ENCODE assay signal across 11 cellular contexts in the genomic region with DNA sequence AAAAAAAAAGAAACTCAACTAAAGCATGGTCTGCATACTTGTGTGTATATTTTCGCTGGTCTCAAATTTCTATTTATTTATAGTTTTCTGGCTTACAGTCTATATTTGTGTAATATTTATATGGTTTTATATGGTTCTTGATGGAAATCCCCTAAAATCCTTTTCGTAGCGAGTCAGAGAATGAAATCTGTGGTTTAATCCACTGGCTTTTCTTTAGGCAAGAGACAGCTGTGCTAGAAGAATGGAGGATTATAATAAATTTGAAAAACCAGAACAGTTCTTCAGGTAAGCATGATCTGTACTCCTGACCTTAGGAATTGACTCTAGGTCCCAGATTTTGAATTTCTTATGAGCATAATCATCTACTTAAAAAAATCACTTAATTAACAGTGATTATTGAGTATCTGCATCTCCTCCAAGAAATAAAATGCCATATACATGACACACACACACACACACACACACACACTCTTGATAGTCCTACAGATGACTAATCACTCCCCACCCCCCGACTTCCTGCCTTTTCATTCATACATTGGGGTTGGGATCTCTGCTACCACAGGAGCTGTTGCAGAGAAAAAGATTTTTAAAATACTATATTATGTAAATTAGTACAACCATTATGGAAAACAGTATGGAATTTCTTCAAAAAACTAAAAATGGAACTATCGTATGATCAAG.
A peak's percentile ranks its signal among the peaks of the same experiment; 100 is the strongest.
DNase-seq lines count a peak whose midpoint lies in the region; ATAC-seq, FAIRE-seq and TF ChIP-seq lines count a peak whose summit lies in the region.
"Had no signal": no experiment of that assay in that cellular context is flagged by ENCODE, and none has a peak within 500 bp of the region (broad histone marks: within the 10 kb centered on the region; RNA-seq: fewer than 3 reads in every experiment).

No MANE protein-coding gene starts in this region.

- no peak overlapping the region for H3K4me2 ChIP-seq in GM23338

- H2AFZ ChIP-seq in GM23338, result no peak overlapping the region

- no peaks in the 10 kb centered on the region for H3K9me3 Mint-ChIP-seq in GM23338

- no peak for ATAC-seq in GM23338

- no peaks in the 10 kb centered on the region for H4K20me1 ChIP-seq in GM23338 (replicated peaks; ENCODE audit: insufficient read depth)

- H3K27ac ChIP-seq in GM23338 (ENCODE audit: low read depth), result no peak overlapping the region
- H3K27ac ChIP-seq in epithelial cell of prostate, result peak overlapping the region; percentile 11

- peaks cover 16% of the 10 kb centered on the region for H3K4me1 Mint-ChIP-seq in GM23338

- no peak for TF ChIP-seq CTCF in GM23338 (conservative IDR thresholded peaks at IDR 0.05; ENCODE audit: low read depth in 2 of 2)

- DNase-seq in A172 (ENCODE audit: low spot score) (peak; percentile 86), GM23338 (ENCODE audit: low spot score) (peak; percentile 12), SW480 (ENCODE audit: low spot score) (peak; percentile 53), epithelial cell of prostate (ENCODE audit: low read depth, low spot score) (no peak), 8988T (no peak), NCI-H345 treated with DMSO at 0.1 percent for 48 hours (lab: John Stamatoyannopoulos, UW; ENCODE audit: unreplicated experiment) (no peak), GM19239 (ENCODE audit: insufficient read length, low spot score) (no peak), NCI-H2081 treated with DMSO at 0.1 percent for 48 hours (lab: John Stamatoyannopoulos, UW) (no peak)
- DNase-seq: islet precursor cell, Right ventricle myocardium superior had no signal

- H3K27me3 ChIP-seq in GM23338 (ENCODE audit: insufficient read depth), result no peaks in the 10 kb centered on the region

- no peaks in the 10 kb centered on the region for H3K9me2 ChIP-seq in GM23338 (ENCODE audit: insufficient read depth)

- no peak for FAIRE-seq in GM19239 (lab: Jason Lieb, UNC)
- FAIRE-seq: GM18507 had no signal

- H3K79me2 ChIP-seq in GM23338 (replicated peaks; ENCODE audit: insufficient read depth), result no peaks in the 10 kb centered on the region

- no peak overlapping the region for H3K27ac Mint-ChIP-seq in GM23338

- H3K4me1 ChIP-seq in GM23338 (ENCODE audit: insufficient read depth), result peaks cover 14% of the 10 kb centered on the region; the same call in 1 of the 2 replicates

- H3K27me3 Mint-ChIP-seq in GM23338 (ENCODE audit: insufficient read depth, low read depth, poor library complexity), result no peaks in the 10 kb centered on the region

- no peak overlapping the region for H3K4me3 ChIP-seq in GM23338

- H3K4me3 Mint-ChIP-seq in GM23338, result no peak overlapping the region

- H3F3A ChIP-seq in GM23338 (replicated peaks; ENCODE audit: low read depth), result no peaks in the 10 kb centered on the region

- H3K36me3 Mint-ChIP-seq in GM23338 (ENCODE audit: low read depth), result no peaks in the 10 kb centered on the region

- H3K36me3 ChIP-seq in GM23338 (ENCODE audit: insufficient read depth), result no peaks in the 10 kb centered on the region

TF ChIP-seq in GM23338, 12 proteins besides CTCF, POLR2A, EP300 and RAD21:
- TF ChIP-seq ZNF114 (CRISPR knock-in tag; IDR thresholded peaks at IDR 0.05) (no peak), EZH2 (IDR thresholded peaks at IDR 0.05; ENCODE audit: low read depth, unreplicated experiment) (no peak), ZNF331 (CRISPR knock-in tag; IDR thresholded peaks at IDR 0.05; ENCODE audit: low read depth) (no peak), NANOG (IDR thresholded peaks at IDR 0.05; ENCODE audit: borderline replicate concordance) (no peak), CREB1 (CRISPR knock-in tag; IDR thresholded peaks at IDR 0.05; ENCODE audit: low read depth) (no peak)
- TF ChIP-seq, protein P1, sequence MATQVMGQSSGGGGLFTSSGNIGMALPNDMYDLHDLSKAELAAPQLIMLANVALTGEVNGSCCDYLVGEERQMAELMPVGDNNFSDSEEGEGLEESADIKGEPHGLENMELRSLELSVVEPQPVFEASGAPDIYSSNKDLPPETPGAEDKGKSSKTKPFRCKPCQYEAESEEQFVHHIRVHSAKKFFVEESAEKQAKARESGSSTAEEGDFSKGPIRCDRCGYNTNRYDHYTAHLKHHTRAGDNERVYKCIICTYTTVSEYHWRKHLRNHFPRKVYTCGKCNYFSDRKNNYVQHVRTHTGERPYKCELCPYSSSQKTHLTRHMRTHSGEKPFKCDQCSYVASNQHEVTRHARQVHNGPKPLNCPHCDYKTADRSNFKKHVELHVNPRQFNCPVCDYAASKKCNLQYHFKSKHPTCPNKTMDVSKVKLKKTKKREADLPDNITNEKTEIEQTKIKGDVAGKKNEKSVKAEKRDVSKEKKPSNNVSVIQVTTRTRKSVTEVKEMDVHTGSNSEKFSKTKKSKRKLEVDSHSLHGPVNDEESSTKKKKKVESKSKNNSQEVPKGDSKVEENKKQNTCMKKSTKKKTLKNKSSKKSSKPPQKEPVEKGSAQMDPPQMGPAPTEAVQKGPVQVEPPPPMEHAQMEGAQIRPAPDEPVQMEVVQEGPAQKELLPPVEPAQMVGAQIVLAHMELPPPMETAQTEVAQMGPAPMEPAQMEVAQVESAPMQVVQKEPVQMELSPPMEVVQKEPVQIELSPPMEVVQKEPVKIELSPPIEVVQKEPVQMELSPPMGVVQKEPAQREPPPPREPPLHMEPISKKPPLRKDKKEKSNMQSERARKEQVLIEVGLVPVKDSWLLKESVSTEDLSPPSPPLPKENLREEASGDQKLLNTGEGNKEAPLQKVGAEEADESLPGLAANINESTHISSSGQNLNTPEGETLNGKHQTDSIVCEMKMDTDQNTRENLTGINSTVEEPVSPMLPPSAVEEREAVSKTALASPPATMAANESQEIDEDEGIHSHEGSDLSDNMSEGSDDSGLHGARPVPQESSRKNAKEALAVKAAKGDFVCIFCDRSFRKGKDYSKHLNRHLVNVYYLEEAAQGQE (IDR thresholded peaks at IDR 0.05; ENCODE audit: unreplicated experiment), result no peak
TF ChIP-seq in GM23338: peak in this region for 0.

Comparison
In these comparisons a context has a peak if more than half of its experiments do, and no peak if none do; other contexts are left out.
1. DNase-seq: peak in A172 (single experiment), GM23338 (single experiment) and SW480 (single experiment); none in epithelial cell of prostate (single experiment), 8988T (single experiment), NCI-H345 treated with DMSO at 0.1 percent for 48 hours (single experiment), GM19239 (single experiment) and NCI-H2081 treated with DMSO at 0.1 percent for 48 hours (single experiment).